ENCODE assay signal across 1 cellular context in genomic region chr12:6493580-6494350, GRCh38.
TF ChIP-seq lines count a peak whose summit lies in the region.

Gene NCAPD2, plus strand, starts transcription at chr12:6494102. Its CDS starts 997 bp downstream, at chr12:6495099.

TF ChIP-seq in HEK293, 187 proteins besides CTCF, POLR2A, EP300 and RAD21 (continued from another document and continues in another):
- no peak; the same call in 1 of the 2 replicates for TF ChIP-seq ZBTB11 (tag by site-specific recombination; conservative IDR thresholded peaks at IDR 0.05; ENCODE audit: low read depth)
- TF ChIP-seq FEZF1 (tag by site-specific recombination; IDR thresholded peaks at IDR 0.05): no peak
- TF ChIP-seq ZNF629 (tag by site-specific recombination; IDR thresholded peaks at IDR 0.05): peak; percentile 11; the same call in 1 of the 2 replicates
- peak; percentile 73 for TF ChIP-seq ZNF362 (tag by site-specific recombination; IDR thresholded peaks at IDR 0.05)
- no peak for TF ChIP-seq ZNF132 (tag by site-specific recombination; IDR thresholded peaks at IDR 0.05; ENCODE audit: borderline replicate concordance)
- no peak for TF ChIP-seq GLI2 (tag by site-specific recombination; IDR thresholded peaks at IDR 0.05; ENCODE audit: borderline replicate concordance, low read depth)
- no peak for TF ChIP-seq ZSCAN4 (tag by site-specific recombination; IDR thresholded peaks at IDR 0.05)
- TF ChIP-seq ZSCAN16 (tag by site-specific recombination; IDR thresholded peaks at IDR 0.05): no peak
- no peak for TF ChIP-seq ZNF518A (tag by site-specific recombination; conservative IDR thresholded peaks at IDR 0.05; ENCODE audit: low read depth)
- peak; percentile 36; the same call in 1 of the 2 replicates for TF ChIP-seq ZNF18 (tag by site-specific recombination; IDR thresholded peaks at IDR 0.05)
- TF ChIP-seq ZNF639 (tag by site-specific recombination; IDR thresholded peaks at IDR 0.05): 0 out of 2 replicates have a peak, but pooled peaks have one; percentile 31
- no peak; the same call in 1 of the 2 replicates for TF ChIP-seq HOXD13 (CRISPR knock-in tag; IDR thresholded peaks at IDR 0.05; ENCODE audit: borderline replicate concordance)
- TF ChIP-seq MYNN (tag by site-specific recombination; IDR thresholded peaks at IDR 0.05; ENCODE audit: borderline replicate concordance): no peak
- TF ChIP-seq ZNF558 (tag by site-specific recombination; IDR thresholded peaks at IDR 0.05): no peak
- TF ChIP-seq PRDM10 (tag by site-specific recombination; IDR thresholded peaks at IDR 0.05): 0 out of 2 replicates have a peak, but pooled peaks have one; percentile 57
- no peak for TF ChIP-seq ZNF747 (tag by site-specific recombination; IDR thresholded peaks at IDR 0.05)
- peak; percentile 17; the same call in 1 of the 2 replicates for TF ChIP-seq ZNF146 (tag by site-specific recombination; IDR thresholded peaks at IDR 0.05)
- TF ChIP-seq ZNF2 (tag by site-specific recombination; IDR thresholded peaks at IDR 0.05): peak; percentile 13
- no peak for TF ChIP-seq PRDM6 (tag by site-specific recombination; IDR thresholded peaks at IDR 0.05)
- TF ChIP-seq ZNF658 (tag by site-specific recombination; IDR thresholded peaks at IDR 0.05): no peak
- peak; percentile 82 for TF ChIP-seq KLF10 (tag by site-specific recombination; IDR thresholded peaks at IDR 0.05)
- no peak for TF ChIP-seq ZNF114 (tag by site-specific recombination; IDR thresholded peaks at IDR 0.05)
- no peak for TF ChIP-seq ZNF571 (tag by site-specific recombination; IDR thresholded peaks at IDR 0.05)
- no peak for TF ChIP-seq ZNF830 (tag by site-specific recombination; IDR thresholded peaks at IDR 0.05; ENCODE audit: low read depth)
- TF ChIP-seq ZSCAN30 (tag by site-specific recombination; IDR thresholded peaks at IDR 0.05): 0 out of 2 replicates have a peak, but pooled peaks have one; percentile 29
- peak; percentile 3; the same call in 1 of the 2 replicates for TF ChIP-seq ZNF692 (tag by site-specific recombination; IDR thresholded peaks at IDR 0.05)
- TF ChIP-seq ZNF433 (tag by site-specific recombination; IDR thresholded peaks at IDR 0.05; ENCODE audit: low read depth): no peak
- TF ChIP-seq KLF17 (tag by site-specific recombination; IDR thresholded peaks at IDR 0.05): peak; percentile 18; the same call in 1 of the 2 replicates
- no peak for TF ChIP-seq ZNF514 (tag by site-specific recombination; IDR thresholded peaks at IDR 0.05)
- TF ChIP-seq SP2 (tag by site-specific recombination; IDR thresholded peaks at IDR 0.05): peak; percentile 83
- 0 out of 2 replicates have a peak, but pooled peaks have one; percentile 36 for TF ChIP-seq ZBTB7A (tag by site-specific recombination; IDR thresholded peaks at IDR 0.05; ENCODE audit: low read depth)
- TF ChIP-seq IKZF3 (tag by site-specific recombination; IDR thresholded peaks at IDR 0.05): peak; percentile 47; the same call in 1 of the 2 replicates
- TF ChIP-seq ZNF76 (tag by site-specific recombination; IDR thresholded peaks at IDR 0.05; ENCODE audit: borderline replicate concordance, low read depth): no peak; the same call in 1 of the 2 replicates
